1 cellular context compared by ENCODE assay signal in genomic region chr2:12478151-12479041, GRCh38.
TF ChIP-seq lines count a peak whose summit lies in the region.

No MANE protein-coding gene starts in this region.

TF ChIP-seq in IMR-90, 13 proteins besides CTCF, POLR2A, EP300 and RAD21 (continued from another document):
- TF ChIP-seq CHD1 (IDR thresholded peaks at IDR 0.05; ENCODE audit: low read depth, low read length) (no peak), RCOR1 (IDR thresholded peaks at IDR 0.05; ENCODE audit: insufficient replicate concordance, low read length) (no peak), RFX5 (IDR thresholded peaks at IDR 0.05; ENCODE audit: low read depth, low read length) (no peak), MAFK (IDR thresholded peaks at IDR 0.05; ENCODE audit: low read depth, low read length) (no peak), MXI1 (IDR thresholded peaks at IDR 0.05; ENCODE audit: borderline replicate concordance, low read depth, low read length) (no peak), CEBPB (IDR thresholded peaks at IDR 0.05; ENCODE audit: low read depth, low read length) (no peak; the same call in 1 of the 2 replicates), SMC3 (IDR thresholded peaks at IDR 0.05; ENCODE audit: low read depth, low read length) (no peak)
